17 cellular contexts compared by ENCODE assay signal in the genomic region with DNA sequence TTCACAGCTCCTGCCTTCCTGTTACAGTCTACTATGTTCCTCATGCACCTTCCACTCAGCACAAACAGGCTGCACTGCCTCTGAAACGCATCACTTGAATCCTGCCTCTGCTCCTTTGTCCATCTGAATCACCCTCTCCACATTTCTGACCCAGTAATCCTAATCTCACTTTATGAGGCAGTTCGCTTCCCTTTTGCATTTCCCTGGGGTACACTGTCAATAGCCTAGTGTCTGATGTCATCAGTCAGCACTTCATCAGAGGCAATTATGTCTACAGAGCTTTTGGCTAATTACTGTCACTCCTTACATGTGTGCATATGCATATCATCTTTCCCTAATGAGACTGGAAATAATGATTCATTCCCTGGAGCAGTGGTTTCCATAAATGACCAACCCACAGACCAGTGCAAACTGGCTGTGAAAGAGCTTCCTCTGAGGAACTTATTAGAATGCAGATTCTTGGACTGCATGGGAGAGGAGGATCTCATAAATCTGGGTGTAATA. TPM values are rescaled to one million over a fixed set of nuclear protein-coding genes. Genes with fewer than 3 reads are reported as not detected.
DNase-seq lines count a peak whose midpoint lies in the region; TF ChIP-seq lines count a peak whose summit lies in the region.
"Had no signal": no experiment of that assay in that cellular context is flagged by ENCODE, and none has a peak within 500 bp of the region (broad histone marks: within the 10 kb centered on the region; RNA-seq: fewer than 3 reads in every experiment).

No MANE protein-coding gene starts in this region.

- no peak overlapping the region for H3K4me3 Mint-ChIP-seq in neural crest cell
- H3K4me3 Mint-ChIP-seq: T-helper 17 cell had no signal

- H3K4me1 Mint-ChIP-seq in neural crest cell, result peaks cover 19% of the 10 kb centered on the region

- peaks cover 0 to 15% of the 10 kb centered on the region in 2 donors for H3K4me1 ChIP-seq in adrenal gland (replicated peaks in 1 of 2)
- H3K4me1 ChIP-seq: breast epithelium had no signal

- intact Hi-C loops in adrenal gland (cut with DNase I), result no loop called here

- H3K36me3 Mint-ChIP-seq in neural crest cell (ENCODE audit: low read depth), result no peaks in the 10 kb centered on the region

- TF ChIP-seq CTCF in astrocyte of the spinal cord (IDR thresholded peaks at IDR 0.05; ENCODE audit: low read depth, low read length) (no peak), neural crest cell (conservative IDR thresholded peaks at IDR 0.05) (no peak), adrenal gland (IDR thresholded peaks at IDR 0.05) (no peak)

- in situ Hi-C loops in astrocyte of the spinal cord (cut with HindIII; ENCODE audit: low sequenced_read_pairs), result no loop called here

- no peaks in the 10 kb centered on the region for H3K9me3 ChIP-seq in adrenal gland (replicated peaks in 1 of 3)
- H3K9me3 ChIP-seq: breast epithelium had no signal

- DNase-seq in DMS 273 (lab: John Stamatoyannopoulos, UW; ENCODE audit: unreplicated experiment) (peak; percentile 23), DMS 273 treated with DMSO at 0.1 percent for 48 hours (lab: John Stamatoyannopoulos, UW) (no peak), NCI-H1436 treated with DMSO at 0.1 percent for 48 hours (lab: John Stamatoyannopoulos, UW) (peak; percentile 24), astrocyte of the spinal cord (ENCODE audit: low read depth, low spot score) (peak; percentile 14), neural crest cell (ENCODE audit: low read depth, low spot score) (no peak), adrenal gland (no peak), AG08396 (ENCODE audit: low spot score) (no peak)
- no peak for DNase-seq in stimulated activated naive CD4-positive, alpha-beta T cell treated with Interleukin-2 at 50 U/mL for 16 hours (lab: John Stamatoyannopoulos, UW)
- DNase-seq: kidney glomerular epithelial cell; NCI-H1092 treated with DMSO at 0.1 percent for 48 hours; nucleus accumbens; stimulated activated CD4-positive, alpha-beta T cell treated with anti-CD3 and anti-CD28 coated beads, Interleukin-1b, Interleukin-23, amount 100 ng/mL, for 48 hours; T-helper 17 cell had no signal

- H3K36me3 ChIP-seq in adrenal gland (replicated peaks in 1 of 2), result peaks cover 0 to 5% of the 10 kb centered on the region in 2 donors
- H3K36me3 ChIP-seq: breast epithelium had no signal

- no peak for TF ChIP-seq POLR2A in adrenal gland (IDR thresholded peaks at IDR 0.05)

- H3K27ac ChIP-seq in adrenal gland, result no peak overlapping the region
- H3K27ac ChIP-seq: 22Rv1, breast epithelium had no signal

- H3K27me3 Mint-ChIP-seq in neural crest cell (ENCODE audit: low read depth), result no peaks in the 10 kb centered on the region
- H3K27me3 Mint-ChIP-seq: T-helper 17 cell had no signal

- peak overlapping the region; percentile 65 for H3K27ac Mint-ChIP-seq in neural crest cell (ENCODE audit: unreplicated experiment)
- H3K27ac Mint-ChIP-seq: T-helper 17 cell had no signal

- no peaks in the 10 kb centered on the region for H3K27me3 ChIP-seq in adrenal gland
- H3K27me3 ChIP-seq: breast epithelium had no signal

- H3K4me3 ChIP-seq in astrocyte of the spinal cord (ENCODE audit: low read depth, low read length), result no peak overlapping the region
- H3K4me3 ChIP-seq in adrenal gland, result no peak overlapping the region
- H3K4me3 ChIP-seq: breast epithelium had no signal

- WGBS in adrenal gland, 4 donors, result 72 to 96% (median 78%) methylated on average over 2 of the region's 2 CpGs

- no peaks in the 10 kb centered on the region for H3K9me3 Mint-ChIP-seq in neural crest cell

RNA-seq across cellular contexts. Expression of a gene that starts 23.6 kb away (rescaled TPM):
- total RNA-seq in neural crest cell (0.26 TPM in 1 of 2 replicates, not detected in the other), adrenal gland (1 to 10 TPM in 4 of 8 donors, under 1 TPM in 4; 0.55 to 2.8 (median 1.0) TPM)
- 10 to 100 TPM in 1 of 3 donors, 1 to 10 TPM in 1, under 1 TPM in 1; 0.42 to 15.3 (median 2.9) TPM for polyA plus RNA-seq in adrenal gland
- total RNA-seq: Daoy, fibroblast of lung, T-helper 17 cell had no signal
- polyA plus RNA-seq: fibroblast of lung had no signal

Comparison
In these comparisons a context has a peak if more than half of its experiments do, and no peak if none do; other contexts are left out.
1. DNase-seq: peak in DMS 273 (single experiment), NCI-H1436 treated with DMSO at 0.1 percent for 48 hours (single experiment) and astrocyte of the spinal cord (single experiment); none in DMS 273 treated with DMSO at 0.1 percent for 48 hours (single experiment), neural crest cell (single experiment), adrenal gland (0 of 7), AG08396 (single experiment) and stimulated activated naive CD4-positive, alpha-beta T cell treated with Interleukin-2 at 50 U/mL for 16 hours (single experiment).